17 cellular contexts compared by ENCODE assay signal in the genomic region with DNA sequence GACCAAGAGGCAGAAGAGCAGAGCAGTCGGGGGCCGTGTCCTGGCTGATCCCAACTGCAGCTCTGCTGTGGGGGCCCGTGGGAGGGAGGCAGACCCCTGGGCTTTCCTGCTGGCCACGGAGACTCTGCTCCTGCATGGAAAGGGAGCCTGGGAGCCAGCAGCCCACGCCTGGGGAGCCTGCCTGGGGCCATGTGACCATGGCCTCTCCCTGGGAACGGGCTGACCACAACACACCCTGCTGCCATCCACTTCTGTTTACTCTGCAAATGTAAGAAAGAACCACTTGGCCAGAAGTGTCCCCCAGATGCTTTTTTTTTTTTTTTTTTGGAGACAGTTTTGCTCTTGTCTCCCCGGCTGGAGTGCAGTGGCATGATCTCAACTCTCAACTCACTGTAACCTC. TPM values are rescaled to one million over a fixed set of nuclear protein-coding genes. Genes with fewer than 3 reads are reported as not detected.
DNase-seq lines count a peak whose midpoint lies in the region; ATAC-seq and TF ChIP-seq lines count a peak whose summit lies in the region.
"Had no signal": no experiment of that assay in that cellular context is flagged by ENCODE, and none has a peak within 500 bp of the region (broad histone marks: within the 10 kb centered on the region; RNA-seq: fewer than 3 reads in every experiment).

No MANE protein-coding gene starts in this region.

- H3K4me1 ChIP-seq in BLaER1: peaks cover 47% of the 10 kb centered on the region
- H3K4me1 ChIP-seq in OCI-LY1 (ENCODE audit: insufficient read depth, low read length, severe bottlenecking): peaks cover 28% of the 10 kb centered on the region

- peak overlapping the region in 1 of 5 experiments; percentile 69 for H3K27ac Mint-ChIP-seq in brain
- no peak overlapping the region for H3K27ac Mint-ChIP-seq in neural crest cell (ENCODE audit: unreplicated experiment)

- TF ChIP-seq CTCF in OCI-LY1 (IDR thresholded peaks at IDR 0.05; ENCODE audit: low read length) (no peak), brain (conservative IDR thresholded peaks at IDR 0.05) (no peak), neural crest cell (conservative IDR thresholded peaks at IDR 0.05) (no peak)

- peaks cover 75% of the 10 kb centered on the region for H3K36me3 ChIP-seq in BLaER1
- H3K36me3 ChIP-seq in OCI-LY1 (ENCODE audit: insufficient read depth, low read length): peaks cover 55% of the 10 kb centered on the region

- no peaks in the 10 kb centered on the region for H3K79me2 ChIP-seq in OCI-LY1 (ENCODE audit: insufficient read depth, low read length)

- 0 out of 2 replicates have a peak, but pooled peaks cover 4% of the 10 kb centered on the region for H3F3A ChIP-seq in OCI-LY1 (ENCODE audit: insufficient read depth, low read length)

- H3K27ac ChIP-seq in BLaER1 (no peak overlapping the region), OCI-LY1 (ENCODE audit: low read depth, low read length, poor library complexity, severe bottlenecking) (peak overlapping the region; percentile 33)

- H3K4me3 ChIP-seq in BLaER1: no peak overlapping the region
- no peak overlapping the region for H3K4me3 ChIP-seq in OCI-LY1 (ENCODE audit: low read depth, low read length, poor library complexity, severe bottlenecking)
- H3K4me3 ChIP-seq: GM12878 had no signal

- H3K9me3 Mint-ChIP-seq in brain (no peaks in the 10 kb centered on the region), neural crest cell (no peaks in the 10 kb centered on the region)
- H3K9me3 Mint-ChIP-seq: CD14-positive monocyte had no signal

- H3K4me2 ChIP-seq in BLaER1: 0 out of 2 replicates have a peak overlapping the region, but pooled peaks have one; percentile 99
- no peak overlapping the region for H3K4me2 ChIP-seq in OCI-LY1 (ENCODE audit: low read length)

- H3K27me3 ChIP-seq in BLaER1 (no peaks in the 10 kb centered on the region), OCI-LY1 (ENCODE audit: insufficient read depth, low read length) (no peaks in the 10 kb centered on the region)

- H3K9me3 ChIP-seq in BLaER1 (no peaks in the 10 kb centered on the region), OCI-LY1 (ENCODE audit: low read length) (no peaks in the 10 kb centered on the region)

- no peak overlapping the region for H3K9ac ChIP-seq in BLaER1
- H3K9ac ChIP-seq in OCI-LY1 (ENCODE audit: low read length): no peak overlapping the region

- H3K9me2 ChIP-seq in OCI-LY1 (ENCODE audit: low read depth, low read length): no peaks in the 10 kb centered on the region

- H4K20me1 ChIP-seq in BLaER1: peaks cover 73% of the 10 kb centered on the region
- no peaks in the 10 kb centered on the region for H4K20me1 ChIP-seq in OCI-LY1 (ENCODE audit: insufficient read depth, low read length)

- no peak overlapping the region for H2AFZ ChIP-seq in OCI-LY1 (ENCODE audit: low read length)

- H3K27me3 Mint-ChIP-seq in brain (no peaks in the 10 kb centered on the region), neural crest cell (ENCODE audit: low read depth) (peaks cover 3% of the 10 kb centered on the region)

- DNase-seq in neural crest cell (ENCODE audit: low read depth, low spot score) (no peak), RPMI8226 (no peak), ecto neural progenitor cell (ENCODE audit: low spot score) (no peak)
- DNase-seq: COR-L47, DMS53, Kasumi-1, NCI-H1930, NCI-H2171, NCI-H446 treated with DMSO at 0.1 percent for 48 hours, T-helper 1 cell had no signal

- H3K4me3 Mint-ChIP-seq in brain: peak overlapping the region in 3 of 5 experiments; percentile 40 to 62 (median 55)
- peak overlapping the region; percentile 71 for H3K4me3 Mint-ChIP-seq in neural crest cell
- H3K4me3 Mint-ChIP-seq: CD14-positive monocyte had no signal

- H3K36me3 Mint-ChIP-seq in brain: peaks cover 15% of the 10 kb centered on the region
- peaks cover 6% of the 10 kb centered on the region for H3K36me3 Mint-ChIP-seq in neural crest cell (ENCODE audit: low read depth)

- peaks cover 7% of the 10 kb centered on the region for H3K4me1 Mint-ChIP-seq in brain
- H3K4me1 Mint-ChIP-seq in neural crest cell: peaks cover 16% of the 10 kb centered on the region

- ATAC-seq in HG03378 (IDR thresholded peaks at IDR 0.05; ENCODE audit: unreplicated experiment) (no peak), GM21825 (IDR thresholded peaks at IDR 0.05; ENCODE audit: unreplicated experiment) (no peak)
- ATAC-seq: GM12878 had no signal

RNA-seq across cellular contexts. Expression of gene TEDC2, which starts 2.0 kb away (rescaled TPM):
- polyA plus RNA-seq in brain (ENCODE audit: insufficient read depth, low read depth, low replicate concordance): 20.4 TPM
- total RNA-seq in neural crest cell: 65.1 and 66.5 TPM in 2 replicates

RNA-seq across cellular contexts. Expression of gene NTN3, which starts 13.2 kb away (rescaled TPM):
- 0.58 TPM for polyA plus RNA-seq in brain (ENCODE audit: insufficient read depth, low read depth, low replicate concordance)
- 4.8 and 5.1 TPM in 2 replicates for total RNA-seq in neural crest cell
- total RNA-seq: GM12878 had no signal
- polyA plus RNA-seq: CD14-positive monocyte had no signal

RNA-seq across cellular contexts. Expression of gene TBC1D24, which starts 17.0 kb away (rescaled TPM):
- polyA plus RNA-seq in brain (ENCODE audit: insufficient read depth, low read depth, low replicate concordance): 23.3 TPM
- 30.0 and 32.5 TPM in 2 replicates for total RNA-seq in neural crest cell

RNA-seq across cellular contexts. Expression of gene CCNF, which starts 28.7 kb away (rescaled TPM):
- polyA plus RNA-seq in brain (ENCODE audit: insufficient read depth, low read depth, low replicate concordance): 17.3 TPM
- total RNA-seq in neural crest cell: 66.1 and 67.5 TPM in 2 replicates

RNA-seq across cellular contexts. Expression of gene ATP6V0C, which starts 55.8 kb away (rescaled TPM):
- 403 TPM for polyA plus RNA-seq in brain (ENCODE audit: insufficient read depth, low read depth, low replicate concordance)
- total RNA-seq in neural crest cell: 154 and 159 TPM in 2 replicates
